Comparison of ENCODE assay signal across 24 cellular contexts in the genomic region with DNA sequence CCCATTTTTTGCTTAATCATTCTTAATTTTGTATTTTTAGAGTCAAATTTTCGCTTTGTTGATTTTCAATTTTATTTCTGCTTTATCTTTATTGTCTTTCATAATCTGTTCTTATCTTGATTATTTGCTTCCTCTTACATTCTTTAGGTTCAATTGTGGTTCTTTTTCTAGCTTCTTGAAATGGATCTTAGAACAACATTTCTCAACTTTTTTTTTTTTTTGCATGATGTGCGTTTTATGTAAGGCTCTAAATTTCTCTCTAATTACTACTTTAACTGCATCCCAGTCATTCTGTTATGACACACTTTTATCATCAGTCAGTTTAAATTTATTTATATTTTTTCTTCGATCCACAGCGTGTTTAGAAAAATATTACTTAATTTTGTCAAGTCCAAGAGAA.
DNase-seq lines count a peak whose midpoint lies in the region; ATAC-seq, FAIRE-seq and TF ChIP-seq lines count a peak whose summit lies in the region.
"Had no signal": no experiment of that assay in that cellular context is flagged by ENCODE, and none has a peak within 500 bp of the region (broad histone marks: within the 10 kb centered on the region; RNA-seq: fewer than 3 reads in every experiment).

No MANE protein-coding gene starts in this region.

- POLR2A ChIA-PET in A549 (lab: Yijun Ruan, JAX): no interaction called here

- 90% methylated on average over 4 of the region's 4 CpGs for WGBS in A549 (ENCODE audit: missing lambda C conversion rate)

- H3K9me3 ChIP-seq in A549: peaks cover 22% of the 10 kb centered on the region
- peaks cover 16% of the 10 kb centered on the region for H3K9me3 ChIP-seq in Karpas-422 (ENCODE audit: low read length)

- no peak overlapping the region for H3K27ac ChIP-seq in A549
- H3K27ac ChIP-seq in Karpas-422 (ENCODE audit: low read length): no peak overlapping the region
- H3K27ac ChIP-seq: BLaER1 treated with 17β-estradiol and CSF1 and Interleukin-3, amounts not matched to agents 10 nM and 100 nM; C4-2B had no signal

- H4K20me1 ChIP-seq in Karpas-422 (ENCODE audit: insufficient read depth, low read depth, low read length): no peaks in the 10 kb centered on the region
- H4K20me1 ChIP-seq: BLaER1 treated with 17β-estradiol and CSF1 and Interleukin-3, amounts not matched to agents 10 nM and 100 nM had no signal

- TF ChIP-seq EP300 in A549 (IDR thresholded peaks at IDR 0.05): no peak

- H3K79me2 ChIP-seq in Karpas-422 (ENCODE audit: low read length): no peaks in the 10 kb centered on the region

- H3K4me3 ChIP-seq in A549 (no peak overlapping the region), Karpas-422 (ENCODE audit: low read length) (0 out of 2 replicates have a peak overlapping the region, but pooled peaks have one; percentile 10)
- H3K4me3 ChIP-seq: BLaER1 treated with 17β-estradiol and CSF1 and Interleukin-3, amounts not matched to agents 10 nM and 100 nM; GM12878 had no signal

- H2AFZ ChIP-seq in Karpas-422 (ENCODE audit: low read length): peak overlapping the region; percentile 86

- TF ChIP-seq RAD21 in A549 (conservative IDR thresholded peaks at IDR 0.05 in 1 of 2, IDR thresholded peaks at IDR 0.05 in 1 of 2): no peak

- TF ChIP-seq POLR2A in A549 (IDR thresholded peaks at IDR 0.05; ENCODE audit: low read length): no peak

- CTCF ChIA-PET in A549 (lab: Yijun Ruan, JAX): interaction anchor here (0.6 kb wide), 1 partner anchor 24 kb away, joined by 3 read pairs; no protein-coding TSS in a partner anchor

- no peak overlapping the region for H3K9ac ChIP-seq in Karpas-422 (ENCODE audit: low read length)
- H3K9ac ChIP-seq: BLaER1 treated with 17β-estradiol and CSF1 and Interleukin-3, amounts not matched to agents 10 nM and 100 nM had no signal

- peak; percentile 84 for FAIRE-seq in A549 (lab: Jason Lieb, UNC)
- peak; percentile 44 for FAIRE-seq in D721Med (lab: Jason Lieb, UNC)
- FAIRE-seq: GM12878, GM12892, GM18507 had no signal

- peaks cover 13% of the 10 kb centered on the region; the same call in 1 of the 2 replicates for H3K36me3 ChIP-seq in Karpas-422 (ENCODE audit: insufficient read depth, low read length)
- H3K36me3 ChIP-seq: BLaER1 treated with 17β-estradiol and CSF1 and Interleukin-3, amounts not matched to agents 10 nM and 100 nM had no signal

- ATAC-seq in A549: no peak
- ATAC-seq: CD8-positive, alpha-beta T cell; GM12878 had no signal

- H3K27me3 ChIP-seq in Karpas-422 (ENCODE audit: low read length): no peaks in the 10 kb centered on the region
- H3K27me3 ChIP-seq: BLaER1 treated with 17β-estradiol and CSF1 and Interleukin-3, amounts not matched to agents 10 nM and 100 nM had no signal

- H3K4me1 ChIP-seq in A549: no peaks in the 10 kb centered on the region
- peaks cover 6% of the 10 kb centered on the region for H3K4me1 ChIP-seq in Karpas-422 (ENCODE audit: low read length)
- H3K4me1 ChIP-seq: BLaER1 treated with 17β-estradiol and CSF1 and Interleukin-3, amounts not matched to agents 10 nM and 100 nM; Caco-2 had no signal

- H3K4me2 ChIP-seq in A549 (no peak overlapping the region), Karpas-422 (ENCODE audit: low read depth, low read length, poor library complexity, severe bottlenecking) (no peak overlapping the region)
- H3K4me2 ChIP-seq: BLaER1 treated with 17β-estradiol and CSF1 and Interleukin-3, amounts not matched to agents 10 nM and 100 nM had no signal

- DNase-seq in A549 (ENCODE audit: low read depth in 1 of 2, low spot score in 1 of 2) (no peak), D721Med (ENCODE audit: insufficient read length, low spot score) (no peak), Karpas-422 (no peak), T-helper 9 cell (no peak)
- no peak for DNase-seq in activated naive CD4-positive, alpha-beta T cell treated with anti-CD3 and anti-CD28 coated beads, Interleukin-2, amount 50 U/mL, for 16 hours
- no peak for DNase-seq in activated CD4-positive, alpha-beta T cell treated with anti-CD3 and anti-CD28 coated beads, Interleukin-2, amount 50 U/mL, for 4 hours
- DNase-seq: 8988T; AML-193; Caco-2; Calu3; CD4-positive, alpha-beta T cell; CD8-positive, alpha-beta T cell; DMS 273 treated with DMSO at 0.1 percent for 48 hours; DMS153; DMS53; DMS79; DND-41; EL; GDM1 had no signal

- TF ChIP-seq CTCF in A549 (IDR thresholded peaks at IDR 0.05): no peak
- TF ChIP-seq CTCF in D721Med (IDR thresholded peaks at IDR 0.05; ENCODE audit: insufficient read depth, missing control alignments): no peak

- H3K9me2 ChIP-seq in Karpas-422 (replicated peaks; ENCODE audit: insufficient read depth, low read length): no peaks in the 10 kb centered on the region

TF ChIP-seq in A549, 52 proteins besides CTCF, POLR2A, EP300 and RAD21:
- no peak for TF ChIP-seq KDM5A (IDR thresholded peaks at IDR 0.05)
- no peak for TF ChIP-seq HDAC2 (IDR thresholded peaks at IDR 0.05)
- TF ChIP-seq MAFK (IDR thresholded peaks at IDR 0.05; ENCODE audit: partially characterized antibody): peak; percentile 52
- no peak for TF ChIP-seq MYC (IDR thresholded peaks at IDR 0.05; ENCODE audit: borderline replicate concordance, low read length)
- TF ChIP-seq, protein P1, sequence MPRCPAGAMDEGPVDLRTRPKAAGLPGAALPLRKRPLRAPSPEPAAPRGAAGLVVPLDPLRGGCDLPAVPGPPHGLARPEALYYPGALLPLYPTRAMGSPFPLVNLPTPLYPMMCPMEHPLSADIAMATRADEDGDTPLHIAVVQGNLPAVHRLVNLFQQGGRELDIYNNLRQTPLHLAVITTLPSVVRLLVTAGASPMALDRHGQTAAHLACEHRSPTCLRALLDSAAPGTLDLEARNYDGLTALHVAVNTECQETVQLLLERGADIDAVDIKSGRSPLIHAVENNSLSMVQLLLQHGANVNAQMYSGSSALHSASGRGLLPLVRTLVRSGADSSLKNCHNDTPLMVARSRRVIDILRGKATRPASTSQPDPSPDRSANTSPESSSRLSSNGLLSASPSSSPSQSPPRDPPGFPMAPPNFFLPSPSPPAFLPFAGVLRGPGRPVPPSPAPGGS (IDR thresholded peaks at IDR 0.05): no peak
- TF ChIP-seq, protein P2, sequence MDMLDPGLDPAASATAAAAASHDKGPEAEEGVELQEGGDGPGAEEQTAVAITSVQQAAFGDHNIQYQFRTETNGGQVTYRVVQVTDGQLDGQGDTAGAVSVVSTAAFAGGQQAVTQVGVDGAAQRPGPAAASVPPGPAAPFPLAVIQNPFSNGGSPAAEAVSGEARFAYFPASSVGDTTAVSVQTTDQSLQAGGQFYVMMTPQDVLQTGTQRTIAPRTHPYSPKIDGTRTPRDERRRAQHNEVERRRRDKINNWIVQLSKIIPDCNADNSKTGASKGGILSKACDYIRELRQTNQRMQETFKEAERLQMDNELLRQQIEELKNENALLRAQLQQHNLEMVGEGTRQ (IDR thresholded peaks at IDR 0.05): no peak
- no peak for TF ChIP-seq ZNF302 (CRISPR knock-in tag; IDR thresholded peaks at IDR 0.05)
